Comparison of ENCODE assay signal across 11 cellular contexts in the genomic region with DNA sequence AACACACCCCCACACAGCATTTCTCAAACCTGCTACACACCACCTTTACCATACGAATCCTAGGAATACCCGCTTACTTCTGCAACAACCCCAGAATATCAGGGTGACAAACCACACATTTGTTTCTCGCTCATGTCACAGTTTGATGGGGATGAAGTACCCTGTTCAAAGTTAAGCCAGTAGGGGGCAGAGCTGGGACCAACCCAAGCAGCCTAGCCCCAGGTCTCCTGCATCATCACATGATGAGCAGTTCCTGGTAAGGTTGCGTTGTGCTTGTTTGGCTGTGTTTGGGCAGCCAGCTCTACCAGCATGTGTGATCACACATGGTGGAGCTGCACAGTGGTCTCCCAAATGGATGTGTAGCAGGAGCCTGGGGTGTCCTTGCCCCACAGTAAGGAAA.
DNase-seq lines count a peak whose midpoint lies in the region; ATAC-seq and TF ChIP-seq lines count a peak whose summit lies in the region.
"Had no signal": no experiment of that assay in that cellular context is flagged by ENCODE, and none has a peak within 500 bp of the region (broad histone marks: within the 10 kb centered on the region; RNA-seq: fewer than 3 reads in every experiment).

No MANE protein-coding gene starts in this region.

- H3K9me2 ChIP-seq in SK-N-SH, result no peaks in the 10 kb centered on the region

- TF ChIP-seq RAD21 in SK-N-SH (IDR thresholded peaks at IDR 0.05; ENCODE audit: low read length), result no peak

- H3K9me3 ChIP-seq in SK-N-SH, result no peaks in the 10 kb centered on the region
- H3K9me3 ChIP-seq in endodermal cell (ENCODE audit: control insufficient read depth, low read length), result no peaks in the 10 kb centered on the region

- H3K9ac ChIP-seq in SK-N-SH (no peak overlapping the region), endodermal cell (ENCODE audit: extremely low read depth, low read length, poor library complexity, severe bottlenecking) (no peak overlapping the region)

- H3K36me3 ChIP-seq in SK-N-SH (replicated peaks in 1 of 2; ENCODE audit: control insufficient read depth in 1 of 2, insufficient read depth in 2 of 2, low read length in 1 of 2) (no peaks in the 10 kb centered on the region), endodermal cell (ENCODE audit: control insufficient read depth, insufficient read depth, low read length) (no peaks in the 10 kb centered on the region)

- DNase-seq in SK-N-SH, result peak; percentile 27
- peak; percentile 37 for DNase-seq in NAMALWA (ENCODE audit: low spot score)
- peak; percentile 88 for DNase-seq in endodermal cell
- DNase-seq in stimulated activated CD4-positive, alpha-beta T cell treated with anti-CD3 and anti-CD28 coated beads, Interleukin-4, amount 100 ng/mL, for 24 hours, result peak; percentile 12
- no peak for DNase-seq in NCI-H1092 treated with DMSO at 0.1 percent for 48 hours (lab: John Stamatoyannopoulos, UW)
- no peak for DNase-seq in GM19238 (ENCODE audit: insufficient read length, low spot score)
- DNase-seq: NCI-H1930 had no signal

- TF ChIP-seq EP300 in SK-N-SH (IDR thresholded peaks at IDR 0.05; ENCODE audit: borderline replicate concordance in 1 of 2, low read depth in 1 of 2, low read length in 1 of 2), result no peak

- no peaks in the 10 kb centered on the region for H4K20me1 ChIP-seq in SK-N-SH (ENCODE audit: insufficient read depth)

- H3K4me3 ChIP-seq in SK-N-SH (ENCODE audit: low read depth in 2 of 2, low read length in 1 of 2) (no peak overlapping the region), endodermal cell (ENCODE audit: low read length) (no peak overlapping the region)
- H3K4me3 ChIP-seq: lung had no signal

- H3F3A ChIP-seq in SK-N-SH (replicated peaks; ENCODE audit: insufficient read depth), result no peaks in the 10 kb centered on the region

- no peaks in the 10 kb centered on the region for H3K36me3 Mint-ChIP-seq in endodermal cell (ENCODE audit: low read depth)

- no peaks in the 10 kb centered on the region for H3K9me3 Mint-ChIP-seq in endodermal cell

- H3K79me2 ChIP-seq in SK-N-SH (ENCODE audit: insufficient read depth), result no peaks in the 10 kb centered on the region

- TF ChIP-seq CTCF in SK-N-SH (IDR thresholded peaks at IDR 0.05), result peak; percentile 30; the same call in 1 of the 2 replicates
- TF ChIP-seq CTCF in endodermal cell (conservative IDR thresholded peaks at IDR 0.05), result peak; percentile 87

- no peak overlapping the region for H3K4me3 Mint-ChIP-seq in endodermal cell
- H3K4me3 Mint-ChIP-seq: B cell had no signal

- H3K27me3 ChIP-seq in SK-N-SH (ENCODE audit: insufficient read depth) (no peaks in the 10 kb centered on the region), endodermal cell (ENCODE audit: control insufficient read depth, insufficient read depth, low read length, poor library complexity, severe bottlenecking) (peaks cover 10% of the 10 kb centered on the region)

- CTCF ChIA-PET in SK-N-SH (lab: Yijun Ruan, JAX), result no interaction called here

- H3K4me2 ChIP-seq in SK-N-SH, result no peak overlapping the region

- H3K27ac Mint-ChIP-seq in endodermal cell, result no peak overlapping the region
- H3K27ac Mint-ChIP-seq: B cell had no signal

- peaks cover 7% of the 10 kb centered on the region for H3K4me1 Mint-ChIP-seq in endodermal cell
- H3K4me1 Mint-ChIP-seq: B cell had no signal

- ATAC-seq in SK-N-SH treated with all-trans-retinoic acid at 6 μM for 48 hours, result no peak
- no peak for ATAC-seq in HG02678 (IDR thresholded peaks at IDR 0.05; ENCODE audit: unreplicated experiment)

- H3K4me1 ChIP-seq in SK-N-SH (ENCODE audit: control insufficient read depth in 1 of 2, insufficient read depth in 2 of 2, low read depth in 1 of 2, low read length in 1 of 2) (no peaks in the 10 kb centered on the region), endodermal cell (ENCODE audit: control insufficient read depth, insufficient read depth, low read length) (no peaks in the 10 kb centered on the region)

- no peak overlapping the region for H2AFZ ChIP-seq in SK-N-SH (ENCODE audit: low read depth)

- WGBS in SK-N-SH (ENCODE audit: low lambda C conversion rate), result 8% methylated on average over 4 of the region's 4 CpGs
- 81 to 82% methylated on average over 3 to 4 of the region's 4 CpGs for WGBS in endodermal cell (ENCODE audit: insufficient coverage in 1 of 2, insufficient read length in 1 of 2), 2 experiments

- H3K27me3 Mint-ChIP-seq in endodermal cell (ENCODE audit: insufficient read depth), result peaks cover 15% of the 10 kb centered on the region

- H3K27ac ChIP-seq in SK-N-SH (ENCODE audit: low read depth in 2 of 2, low read length in 1 of 2), result no peak overlapping the region
- H3K27ac ChIP-seq in endodermal cell (ENCODE audit: low read depth, low read length), result no peak overlapping the region

- POLR2A ChIA-PET in SK-N-SH (lab: Yijun Ruan, JAX), result no interaction called here

TF ChIP-seq in SK-N-SH, 30 proteins besides CTCF, POLR2A, EP300 and RAD21:
- TF ChIP-seq POLR2AphosphoS5 (IDR thresholded peaks at IDR 0.05; ENCODE audit: low read depth, low read length) (no peak), CHD2 (IDR thresholded peaks at IDR 0.05; ENCODE audit: low read length, partially characterized antibody) (no peak), RCOR1 (IDR thresholded peaks at IDR 0.05; ENCODE audit: low read length) (no peak), JUND (IDR thresholded peaks at IDR 0.05) (no peak), YY1 (IDR thresholded peaks at IDR 0.05; ENCODE audit: low read depth) (no peak), ELF1 (IDR thresholded peaks at IDR 0.05) (no peak)
TF ChIP-seq in SK-N-SH: peak in this region for 0.

TF ChIP-seq in SK-N-SH treated with all-trans-retinoic acid at 6 μM for 48 hours, 23 proteins besides CTCF, POLR2A, EP300 and RAD21:
- TF ChIP-seq ZNF70 (CRISPR knock-in tag; IDR thresholded peaks at IDR 0.05) (no peak), CSDC2 (CRISPR knock-in tag; IDR thresholded peaks at IDR 0.05) (no peak), ZFP30 (CRISPR knock-in tag; IDR thresholded peaks at IDR 0.05) (no peak), ZNF8 (CRISPR knock-in tag; IDR thresholded peaks at IDR 0.05) (no peak)
- TF ChIP-seq, protein P1, sequence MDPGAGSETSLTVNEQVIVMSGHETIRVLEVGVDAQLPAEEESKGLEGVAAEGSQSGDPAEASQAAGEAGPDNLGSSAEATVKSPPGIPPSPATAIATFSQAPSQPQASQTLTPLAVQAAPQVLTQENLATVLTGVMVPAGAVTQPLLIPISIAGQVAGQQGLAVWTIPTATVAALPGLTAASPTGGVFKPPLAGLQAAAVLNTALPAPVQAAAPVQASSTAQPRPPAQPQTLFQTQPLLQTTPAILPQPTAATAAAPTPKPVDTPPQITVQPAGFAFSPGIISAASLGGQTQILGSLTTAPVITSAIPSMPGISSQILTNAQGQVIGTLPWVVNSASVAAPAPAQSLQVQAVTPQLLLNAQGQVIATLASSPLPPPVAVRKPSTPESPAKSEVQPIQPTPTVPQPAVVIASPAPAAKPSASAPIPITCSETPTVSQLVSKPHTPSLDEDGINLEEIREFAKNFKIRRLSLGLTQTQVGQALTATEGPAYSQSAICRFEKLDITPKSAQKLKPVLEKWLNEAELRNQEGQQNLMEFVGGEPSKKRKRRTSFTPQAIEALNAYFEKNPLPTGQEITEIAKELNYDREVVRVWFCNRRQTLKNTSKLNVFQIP (CRISPR knock-in tag; IDR thresholded peaks at IDR 0.05; ENCODE audit: borderline replicate concordance, low read depth), result no peak

Comparison
In these comparisons a context has a peak if more than half of its experiments do, and no peak if none do; other contexts are left out.
1. DNase-seq: peak in SK-N-SH (single experiment), NAMALWA (single experiment), endodermal cell (single experiment) and stimulated activated CD4-positive, alpha-beta T cell treated with anti-CD3 and anti-CD28 coated beads, Interleukin-4, amount 100 ng/mL, for 24 hours (single experiment); none in NCI-H1092 treated with DMSO at 0.1 percent for 48 hours (single experiment) and GM19238 (single experiment).